ENCODE assay signal across 30 cellular contexts in the genomic region with DNA sequence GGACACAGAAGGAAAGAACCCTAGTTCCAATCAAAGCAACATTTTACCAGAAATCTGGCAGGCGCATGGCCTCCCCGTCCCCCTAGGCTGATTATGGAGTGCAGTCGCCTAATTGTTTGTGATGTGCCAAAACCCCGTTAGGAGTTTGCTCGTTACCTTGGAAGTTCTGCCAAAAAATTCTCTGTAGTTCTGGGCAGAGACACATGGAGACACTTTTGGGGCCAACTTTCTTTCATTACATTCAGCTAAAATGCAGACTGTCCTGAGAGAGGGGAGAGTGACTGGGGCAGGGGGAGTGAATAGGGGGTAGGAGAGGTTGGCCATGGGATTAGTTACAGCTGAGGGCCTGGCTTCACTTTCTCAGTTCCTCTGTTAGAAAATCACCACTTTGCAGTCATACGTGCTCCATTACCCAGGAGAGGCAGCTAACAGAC.
DNase-seq lines count a peak whose midpoint lies in the region; ATAC-seq, FAIRE-seq and TF ChIP-seq lines count a peak whose summit lies in the region.
"Had no signal": no experiment of that assay in that cellular context is flagged by ENCODE, and none has a peak within 500 bp of the region (broad histone marks: within the 10 kb centered on the region; RNA-seq: fewer than 3 reads in every experiment).

No MANE protein-coding gene starts in this region.

- no peaks in the 10 kb centered on the region for H3K4me1 ChIP-seq in astrocyte (ENCODE audit: insufficient read depth, low read length)

- peak overlapping the region; percentile 2 for H2AFZ ChIP-seq in astrocyte (ENCODE audit: low read depth, low read length)

- no peaks in the 10 kb centered on the region for H3K36me3 Mint-ChIP-seq in astrocyte (ENCODE audit: low read depth, unreplicated experiment)
- no peaks in the 10 kb centered on the region for H3K36me3 Mint-ChIP-seq in activated CD4-positive, alpha-beta memory T cell treated with anti-CD3 and anti-CD28 coated beads, Interleukin-2, amount 10 ng/mL, durations not matched to agents 7 days and 5 days (ENCODE audit: low read depth)

- peaks cover under 1% of the 10 kb centered on the region for H3K4me1 Mint-ChIP-seq in astrocyte (ENCODE audit: low read depth, unreplicated experiment)
- H3K4me1 Mint-ChIP-seq in activated CD4-positive, alpha-beta memory T cell treated with anti-CD3 and anti-CD28 coated beads, Interleukin-2, amount 10 ng/mL, durations not matched to agents 7 days and 5 days, result no peaks in the 10 kb centered on the region
- H3K4me1 Mint-ChIP-seq: activated CD4-positive, alpha-beta T cell treated with anti-CD3 and anti-CD28 coated beads for 36 hours had no signal

- H3K27ac ChIP-seq in astrocyte (ENCODE audit: low read depth, low read length) (no peak overlapping the region), skin epidermis (peak overlapping the region in 12 of 21 experiments; percentile 11 to 84 (median 56))
- H3K27ac ChIP-seq: brain microvascular endothelial cell, tibial artery had no signal

- H3K4me3 ChIP-seq in astrocyte (ENCODE audit: insufficient read depth, low read depth, low read length), result no peak overlapping the region
- no peak overlapping the region for H3K4me3 ChIP-seq in skin epidermis
- H3K4me3 ChIP-seq: heart left ventricle, stomach, tibial artery had no signal

- H3K27me3 ChIP-seq in astrocyte (ENCODE audit: insufficient read depth, low read length), result peaks cover 6% of the 10 kb centered on the region
- H3K27me3 ChIP-seq: brain microvascular endothelial cell, stomach, tibial artery had no signal

- ATAC-seq in left ventricle myocardium superior, result peak; percentile 78
- no peak for ATAC-seq in HG02610 (IDR thresholded peaks at IDR 0.05; ENCODE audit: unreplicated experiment)
- ATAC-seq: activated CD4-positive, alpha-beta T cell treated with anti-CD3 and anti-CD28 coated beads for 36 hours; effector memory CD8-positive, alpha-beta T cell had no signal

- POLR2A ChIA-PET in activated CD4-positive, alpha-beta memory T cell treated with anti-CD3 and anti-CD28 coated beads, Interleukin-2, amount 10 ng/mL, durations not matched to agents 7 days and 5 days (lab: Charles Lee), result no interaction called here

- no peaks in the 10 kb centered on the region for H3K9me3 Mint-ChIP-seq in astrocyte (ENCODE audit: unreplicated experiment)
- H3K9me3 Mint-ChIP-seq in activated CD4-positive, alpha-beta memory T cell treated with anti-CD3 and anti-CD28 coated beads, Interleukin-2, amount 10 ng/mL, durations not matched to agents 7 days and 5 days, result no peaks in the 10 kb centered on the region
- H3K9me3 Mint-ChIP-seq: activated T-cell treated with anti-CD3 and anti-CD28 coated beads, Interleukin-2, amount 50 U/mL, for 24 hours; CD4-positive, alpha-beta T cell; effector memory CD8-positive, alpha-beta T cell; H9; T-helper 2 cell treated with Interferon-gamma antibody and Interleukin-4, amounts not matched to agents 5 μg/mL and 100 μg/mL, for 36 hours had no signal

- no peak overlapping the region for H3K27ac Mint-ChIP-seq in astrocyte (ENCODE audit: unreplicated experiment)
- no peak overlapping the region for H3K27ac Mint-ChIP-seq in activated CD4-positive, alpha-beta memory T cell treated with anti-CD3 and anti-CD28 coated beads, Interleukin-2, amount 10 ng/mL, durations not matched to agents 7 days and 5 days
- H3K27ac Mint-ChIP-seq: activated CD4-positive, alpha-beta T cell treated with anti-CD3 and anti-CD28 coated beads for 36 hours; activated T-cell treated with anti-CD3 and anti-CD28 coated beads, Interleukin-2, amount 50 U/mL, for 24 hours; CD4-positive, alpha-beta T cell; effector memory CD8-positive, alpha-beta T cell; H9; T-helper 2 cell treated with Interferon-gamma antibody and Interleukin-4, amounts not matched to agents 5 μg/mL and 100 μg/mL, for 36 hours had no signal

- H3K36me3 ChIP-seq in astrocyte (ENCODE audit: insufficient read depth, low read length), result no peaks in the 10 kb centered on the region
- H3K36me3 ChIP-seq: brain microvascular endothelial cell, heart left ventricle, stomach, tibial artery had no signal

- DNase-seq in NCI-H1694 treated with DMSO at 0.1 percent for 48 hours (lab: John Stamatoyannopoulos, UW) (peak; percentile 25), NCI-H1694 (lab: John Stamatoyannopoulos, UW) (no peak), astrocyte (ENCODE audit: low read depth) (no peak), left ventricle myocardium superior (peak; percentile 37), iPS-NIHi11 (ENCODE audit: low spot score) (no peak)
- DNase-seq in activated CD4-positive, alpha-beta memory T cell treated with anti-CD3 and anti-CD28 coated beads, Interleukin-2, amount 10 ng/mL, durations not matched to agents 7 days and 5 days, result no peak
- DNase-seq: 8988T; activated CD4-positive, alpha-beta T cell treated with anti-CD3 and anti-CD28 coated beads for 36 hours; activated gamma-delta T cell treated with Interleukin-2 at 50 U/mL for 16 hours; activated T-cell treated with anti-CD3 and anti-CD28 coated beads, Interleukin-2, amount 50 U/mL, for 24 hours; brain microvascular endothelial cell; CD4-positive, alpha-beta T cell; effector memory CD8-positive, alpha-beta T cell; EL; erythroblast; foreskin fibroblast; H9; mesendoderm; NCI-H1417 treated with DMSO at 0.1 percent for 48 hours; NCI-H2107; NCI-H82; stimulated activated CD4-positive, alpha-beta T cell treated with anti-CD3 and anti-CD28 coated beads, Interleukin-1b, Interleukin-23, amount 100 ng/mL, for 48 hours; tibial artery had no signal

- CTCF ChIA-PET in activated CD4-positive, alpha-beta memory T cell treated with anti-CD3 and anti-CD28 coated beads, Interleukin-2, amount 10 ng/mL, durations not matched to agents 7 days and 5 days (lab: Charles Lee), result no interaction called here

- intact Hi-C loops in left ventricle myocardium superior (cut with micrococcal nuclease), result loop anchor here (2.0 kb wide), 1 partner anchor 126 kb away; no protein-coding TSS in a partner anchor

- H3K9ac ChIP-seq in astrocyte (ENCODE audit: low read length), result no peak overlapping the region

- H3K4me3 Mint-ChIP-seq in astrocyte (ENCODE audit: unreplicated experiment), result no peak overlapping the region
- no peak overlapping the region for H3K4me3 Mint-ChIP-seq in activated CD4-positive, alpha-beta memory T cell treated with anti-CD3 and anti-CD28 coated beads, Interleukin-2, amount 10 ng/mL, durations not matched to agents 7 days and 5 days
- H3K4me3 Mint-ChIP-seq: activated CD4-positive, alpha-beta T cell treated with anti-CD3 and anti-CD28 coated beads for 36 hours; activated T-cell treated with anti-CD3 and anti-CD28 coated beads, Interleukin-2, amount 50 U/mL, for 24 hours; CD4-positive, alpha-beta T cell; effector memory CD8-positive, alpha-beta T cell; H9; T-helper 2 cell treated with Interferon-gamma antibody and Interleukin-4, amounts not matched to agents 5 μg/mL and 100 μg/mL, for 36 hours had no signal

- FAIRE-seq in astrocyte (lab: Jason Lieb, UNC), result no peak
- FAIRE-seq: colon, GM19239 had no signal

- H3K4me2 ChIP-seq in astrocyte (ENCODE audit: low read length), result no peak overlapping the region

- H3K27me3 Mint-ChIP-seq in astrocyte (ENCODE audit: low read depth, unreplicated experiment), result peaks cover 44% of the 10 kb centered on the region
- peaks cover 36% of the 10 kb centered on the region for H3K27me3 Mint-ChIP-seq in activated CD4-positive, alpha-beta memory T cell treated with anti-CD3 and anti-CD28 coated beads, Interleukin-2, amount 10 ng/mL, durations not matched to agents 7 days and 5 days
- H3K27me3 Mint-ChIP-seq: activated CD4-positive, alpha-beta T cell treated with anti-CD3 and anti-CD28 coated beads for 36 hours had no signal

- H4K20me1 ChIP-seq in astrocyte (ENCODE audit: insufficient read depth, low read length), result no peaks in the 10 kb centered on the region

- TF ChIP-seq CTCF in astrocyte (IDR thresholded peaks at IDR 0.05; ENCODE audit: insufficient read depth, low read depth, low read length), result no peak

- H3K79me2 ChIP-seq in astrocyte (ENCODE audit: insufficient read depth, low read length), result no peaks in the 10 kb centered on the region

- no peaks in the 10 kb centered on the region for H3K9me3 ChIP-seq in astrocyte (ENCODE audit: insufficient read depth, low read depth, low read length)
- H3K9me3 ChIP-seq: heart left ventricle, stomach, tibial artery had no signal

Comparison
In these comparisons a context has a peak if more than half of its experiments do, and no peak if none do; other contexts are left out.
1. DNase-seq: peak in NCI-H1694 treated with DMSO at 0.1 percent for 48 hours (single experiment) and left ventricle myocardium superior (single experiment); none in NCI-H1694 (single experiment), astrocyte (single experiment), activated CD4-positive, alpha-beta memory T cell treated with anti-CD3 and anti-CD28 coated beads, Interleukin-2, amount 10 ng/mL, durations not matched to agents 7 days and 5 days (single experiment) and iPS-NIHi11 (single experiment).